ENCODE assay signal across 27 cellular contexts in genomic region chr1:115867216-115867615, GRCh38. TPM values are rescaled to one million over a fixed set of nuclear protein-coding genes. Genes with fewer than 3 reads are reported as not detected.
DNase-seq lines count a peak whose midpoint lies in the region; ATAC-seq, FAIRE-seq and TF ChIP-seq lines count a peak whose summit lies in the region.
"Had no signal": no experiment of that assay in that cellular context is flagged by ENCODE, and none has a peak within 500 bp of the region (broad histone marks: within the 10 kb centered on the region; RNA-seq: fewer than 3 reads in every experiment).

No MANE protein-coding gene starts in this region.

- H3K4me3 ChIP-seq in A549, result no peak overlapping the region
- no peak overlapping the region for H3K4me3 ChIP-seq in mucosa of descending colon
- H3K4me3 ChIP-seq: GM12878, heart right ventricle, lower lobe of right lung, ovary, spleen, tibial nerve had no signal

- POLR2A ChIA-PET in A549 (lab: Yijun Ruan, JAX), result no interaction called here

- H3K36me3 ChIP-seq in mucosa of descending colon (ENCODE audit: low read depth), result no peaks in the 10 kb centered on the region
- H3K36me3 ChIP-seq: heart right ventricle, lower lobe of right lung, ovary, spleen, tibial nerve had no signal

- intact Hi-C loops in mucosa of descending colon (cut with DNase I, micrococcal nuclease), result no loop called here

- H3K27ac ChIP-seq in A549, result no peak overlapping the region
- H3K27ac ChIP-seq: heart right ventricle, lower lobe of right lung, ovary, RWPE1, spleen, tibial nerve, VCaP had no signal

- CTCF ChIA-PET in A549 (lab: Yijun Ruan, JAX), result no interaction called here

- DNase-seq in A549 (ENCODE audit: low read depth in 1 of 2, low spot score in 1 of 2) (peak in 1 of 2 experiments; percentile 3), HCEC 1CT (peak; percentile 36), amniotic epithelial cell (ENCODE audit: low read depth) (peak; percentile 20), iris pigment epithelial cell (ENCODE audit: low read depth) (peak; percentile 1), mucosa of descending colon (no peak), D721Med (ENCODE audit: insufficient read length, low spot score) (no peak), SHP77 treated with DMSO at 0.1 percent for 48 hours (lab: John Stamatoyannopoulos, UW) (no peak), HUDEP-2 (lab: John Stamatoyannopoulos, UW; ENCODE audit: unreplicated experiment in 76 of 76) (no peak)
- DNase-seq: activated CD4-positive, alpha-beta T cell treated with anti-CD3 and anti-CD28 coated beads for 4 hours; activated naive CD8-positive, alpha-beta T cell treated with anti-CD3 and anti-CD28 coated beads, Interleukin-2, amount 50 U/mL, for 24 hours; activated T-cell treated with anti-CD3 and anti-CD28 coated beads, Interleukin-2, amount 50 U/mL, for 4 hours; COR-L47; heart right ventricle; kidney glomerular epithelial cell; lower lobe of right lung; NCI-H2029; NCI-H69; ovary; spleen had no signal

- no peak for TF ChIP-seq CTCF in A549 (IDR thresholded peaks at IDR 0.05)
- no peak for TF ChIP-seq CTCF in mucosa of descending colon (IDR thresholded peaks at IDR 0.05)
- no peak for TF ChIP-seq CTCF in D721Med (IDR thresholded peaks at IDR 0.05; ENCODE audit: insufficient read depth, missing control alignments)

- WGBS in A549 (ENCODE audit: missing lambda C conversion rate), result 11% methylated on average over 1 of the region's 1 CpG

- H3K9me3 ChIP-seq in A549 (no peaks in the 10 kb centered on the region), mucosa of descending colon (no peaks in the 10 kb centered on the region)
- H3K9me3 ChIP-seq: heart right ventricle, lower lobe of right lung, ovary, spleen, tibial nerve had no signal

- TF ChIP-seq EP300 in A549 (IDR thresholded peaks at IDR 0.05), result no peak

- FAIRE-seq in A549 (lab: Jason Lieb, UNC) (no peak), D721Med (lab: Jason Lieb, UNC) (no peak)
- FAIRE-seq: GM12878 had no signal

- H3K4me2 ChIP-seq in A549, result no peak overlapping the region

- H3K4me1 ChIP-seq in A549 (no peaks in the 10 kb centered on the region), mucosa of descending colon (ENCODE audit: low read depth) (no peaks in the 10 kb centered on the region)
- H3K4me1 ChIP-seq: heart right ventricle, lower lobe of right lung, spleen, tibial nerve had no signal

- TF ChIP-seq RAD21 in A549 (conservative IDR thresholded peaks at IDR 0.05 in 1 of 2, IDR thresholded peaks at IDR 0.05 in 1 of 2), result no peak

- TF ChIP-seq POLR2A in A549 (IDR thresholded peaks at IDR 0.05; ENCODE audit: low read length), result no peak

- ATAC-seq in A549, result no peak
- ATAC-seq in mucosa of descending colon, result no peak
- ATAC-seq: activated naive CD8-positive, alpha-beta T cell treated with anti-CD3 and anti-CD28 coated beads, Interleukin-2, amount 50 U/mL, for 24 hours; activated T-cell treated with anti-CD3 and anti-CD28 coated beads, Interleukin-2, amount 50 U/mL, for 4 hours; GM12878; heart right ventricle had no signal

TF ChIP-seq in A549, 52 proteins besides CTCF, POLR2A, EP300 and RAD21:
- TF ChIP-seq HES2 (IDR thresholded peaks at IDR 0.05) (no peak), MAFK (IDR thresholded peaks at IDR 0.05; ENCODE audit: partially characterized antibody) (peak; percentile 62)

RNA-seq across cellular contexts. Expression of gene NHLH2, which starts 26.3 kb away (rescaled TPM):
- polyA plus RNA-seq in A549 (2011; rRNA removed) (not detected in 2 replicates), A549 (2017; fragmentation: RNase III; extraction: RNeasy Plus Mini Kit Qiagen cat#74134 plus additional on column Dnase treatment) (not detected in 3 replicates)
- not detected in 2 replicates for polyA plus RNA-seq in A549 (2012; cell fraction: cytosol; rRNA removed)
- not detected in 2 replicates for polyA plus RNA-seq in A549 (2012; cell fraction: nucleus; rRNA removed)
- polyA minus RNA-seq in A549 (2011; rRNA and poly(A)+ RNA removed), result not detected in 2 replicates
- not detected for total RNA-seq in mucosa of descending colon
- total RNA-seq: activated CD8-positive, alpha-beta memory T cell treated with anti-CD3 and anti-CD28 coated beads for 36 hours; activated T-cell treated with anti-CD3 and anti-CD28 coated beads, Interleukin-2, amount 50 U/mL, for 4 hours; GM12878; heart right ventricle; MCF 10A; mucosa of gallbladder; ovary; spleen had no signal
- polyA plus RNA-seq: BJ, heart right ventricle, ovary, spleen had no signal

Comparison
In these comparisons a context has a peak if more than half of its experiments do, and no peak if none do; other contexts are left out.
1. DNase-seq: peak in HCEC 1CT (single experiment), amniotic epithelial cell (single experiment) and iris pigment epithelial cell (single experiment); none in mucosa of descending colon (0 of 3), D721Med (single experiment), SHP77 treated with DMSO at 0.1 percent for 48 hours (single experiment) and HUDEP-2 (0 of 76).